Comparison of ENCODE assay signal across 21 cellular contexts in the genomic region with DNA sequence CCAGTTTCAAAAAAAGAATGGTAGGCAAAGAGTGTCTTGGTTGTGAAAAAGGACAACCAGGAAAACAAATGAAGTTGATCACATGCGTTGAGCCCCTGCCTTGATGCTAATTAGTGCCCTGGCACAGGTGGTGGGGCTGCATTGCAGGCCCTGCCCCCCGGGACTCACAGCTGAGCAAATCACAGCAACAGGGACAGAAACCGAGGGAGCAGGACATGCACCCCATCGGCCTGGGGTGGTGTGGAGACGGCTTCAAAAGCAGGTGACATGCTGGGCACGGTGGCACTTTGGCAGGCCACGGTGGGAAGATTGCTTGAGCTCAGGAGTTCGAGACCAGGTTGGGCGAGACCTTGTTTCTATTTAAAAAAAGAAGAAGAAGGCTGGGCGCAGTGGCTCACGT. TPM values are rescaled to one million over a fixed set of nuclear protein-coding genes. Genes with fewer than 3 reads are reported as not detected.
DNase-seq lines count a peak whose midpoint lies in the region; ATAC-seq, FAIRE-seq and TF ChIP-seq lines count a peak whose summit lies in the region.
"Had no signal": no experiment of that assay in that cellular context is flagged by ENCODE, and none has a peak within 500 bp of the region (broad histone marks: within the 10 kb centered on the region; RNA-seq: fewer than 3 reads in every experiment).

No MANE protein-coding gene starts in this region.

- H3K27ac Mint-ChIP-seq in CD4-positive, alpha-beta memory T cell = no peak overlapping the region
- H3K27ac Mint-ChIP-seq: immature natural killer cell had no signal

- peaks cover 16% of the 10 kb centered on the region for H3K27me3 ChIP-seq in CD4-positive, alpha-beta memory T cell (ENCODE audit: insufficient read depth, low read length)
- peaks cover 60% of the 10 kb centered on the region for H3K27me3 ChIP-seq in H7 (ENCODE audit: control insufficient read depth, insufficient read depth, low read length)
- H3K27me3 ChIP-seq in H1 (replicated peaks in 1 of 4; ENCODE audit: control insufficient read depth in 3 of 4, extremely low read depth in 1 of 4, insufficient read depth in 3 of 4, low read length in 3 of 4) = peaks cover 6 to 29% (median 20%) of the 10 kb centered on the region in 4 experiments
- H3K27me3 ChIP-seq in neural cell (ENCODE audit: insufficient read depth, low read depth, low read length) = peaks cover 47% of the 10 kb centered on the region
- H3K27me3 ChIP-seq in trophoblast cell (ENCODE audit: insufficient read depth, low read length) = peaks cover 62% of the 10 kb centered on the region
- no peaks in the 10 kb centered on the region for H3K27me3 ChIP-seq in HAP-1 (ENCODE audit: low read depth)
- H3K27me3 ChIP-seq: Peyer's patch had no signal

- no peak overlapping the region for H3K56ac ChIP-seq in H1 (replicated peaks; ENCODE audit: insufficient read length, low read depth, low read length)

- intact Hi-C loops in CD4-positive, alpha-beta memory T cell (cut with micrococcal nuclease) = no loop called here

- H2BK5ac ChIP-seq in H1 (ENCODE audit: low read depth, low read length) = peak overlapping the region; percentile 80; the same call in 1 of the 2 replicates
- H2BK5ac ChIP-seq in trophoblast cell (ENCODE audit: low read depth, low read length, poor library complexity) = no peak overlapping the region

- H2BK15ac ChIP-seq in H1 (ENCODE audit: low read length) = no peak overlapping the region; the same call in 1 of the 2 replicates

- H3K14ac ChIP-seq in H1 (ENCODE audit: insufficient read length) (no peak overlapping the region), trophoblast cell (ENCODE audit: low read length) (no peak overlapping the region)

- H3K4me1 ChIP-seq in CD4-positive, alpha-beta memory T cell (ENCODE audit: insufficient read depth, low read length) = peaks cover 15% of the 10 kb centered on the region
- H3K4me1 ChIP-seq in H1 (replicated peaks in 1 of 4; ENCODE audit: control insufficient read depth in 3 of 4, insufficient read depth in 4 of 4, low read length in 3 of 4) (peaks cover 6 to 59% (median 33%) of the 10 kb centered on the region in 4 experiments), trophoblast cell (ENCODE audit: control insufficient read depth in 1 of 2, insufficient read depth in 2 of 2, low read length in 2 of 2) (peaks cover 8 to 10% of the 10 kb centered on the region in 2 experiments), HAP-1 (peaks cover 9% of the 10 kb centered on the region)

- no peak overlapping the region for H4K12ac ChIP-seq in trophoblast cell (ENCODE audit: low read depth, low read length)

- H4K91ac ChIP-seq in H1 (replicated peaks; ENCODE audit: insufficient read length, low read length) = peak overlapping the region; percentile 61
- H4K91ac ChIP-seq in trophoblast cell (ENCODE audit: low read depth, low read length) = no peak overlapping the region

- no peak overlapping the region for H2AFZ ChIP-seq in H1 (ENCODE audit: low read length)
- H2AFZ ChIP-seq in neural cell (ENCODE audit: low read depth, low read length) = no peak overlapping the region
- H2AFZ ChIP-seq in trophoblast cell (ENCODE audit: insufficient read depth, low read length, poor library complexity) = no peak overlapping the region

- in situ Hi-C loops in HAP-1 (cut with MboI; ENCODE audit: low sequenced_read_pairs) = no loop called here

- H3K9me3 ChIP-seq in CD4-positive, alpha-beta memory T cell (ENCODE audit: control insufficient read depth in 1 of 2, low read length in 2 of 2) = no peaks in the 10 kb centered on the region
- H3K9me3 ChIP-seq in H1 (ENCODE audit: insufficient read depth in 2 of 2, low read depth in 1 of 2, low read length in 1 of 2) (no peaks in the 10 kb centered on the region), neural cell (ENCODE audit: low read length) (no peaks in the 10 kb centered on the region), trophoblast cell (ENCODE audit: insufficient read depth, low read depth, low read length) (peaks cover 2% of the 10 kb centered on the region), HAP-1 (no peaks in the 10 kb centered on the region)
- H3K9me3 ChIP-seq: Peyer's patch, suprapubic skin had no signal

- H3K4ac ChIP-seq in H1 (replicated peaks; ENCODE audit: insufficient read length, low read depth, low read length) = peak overlapping the region; percentile 89
- no peak overlapping the region for H3K4ac ChIP-seq in trophoblast cell (ENCODE audit: low read depth, low read length)

- H3K9ac ChIP-seq in H1 (replicated peaks in 1 of 4; ENCODE audit: extremely low read depth in 1 of 4, low read depth in 3 of 4, low read length in 3 of 4) (no peak overlapping the region; a peak in 1 of 7 replicates), neural cell (ENCODE audit: low read length) (no peak overlapping the region), trophoblast cell (ENCODE audit: low read length) (no peak overlapping the region)

- H4K5ac ChIP-seq in H1 (ENCODE audit: insufficient read length, low read depth, low read length) = peak overlapping the region; percentile 23

- no peaks in the 10 kb centered on the region for H3K9me2 ChIP-seq in neural cell (ENCODE audit: insufficient read depth, low read length)

- H3K36me3 ChIP-seq in CD4-positive, alpha-beta memory T cell (ENCODE audit: insufficient read depth, low read length) = no peaks in the 10 kb centered on the region
- H3K36me3 ChIP-seq in H7 (replicated peaks; ENCODE audit: control insufficient read depth, insufficient read depth, low read length) (no peaks in the 10 kb centered on the region), H1 (ENCODE audit: control insufficient read depth in 2 of 4, insufficient read depth in 4 of 4, low read length in 3 of 4) (0 out of 8 replicates have a peak, but pooled peaks cover 0 to 3% (median 0%) of the 10 kb centered on the region in 4 experiments), neural cell (ENCODE audit: insufficient read depth, low read length) (no peaks in the 10 kb centered on the region), trophoblast cell (ENCODE audit: control insufficient read depth in 1 of 2, insufficient read depth in 2 of 2, low read length in 2 of 2) (no peaks in the 10 kb centered on the region), HAP-1 (replicated peaks) (no peaks in the 10 kb centered on the region)
- H3K36me3 ChIP-seq: Peyer's patch, suprapubic skin had no signal

- TF ChIP-seq CTCF in H1 (IDR thresholded peaks at IDR 0.05; ENCODE audit: control extremely low read depth in 1 of 3, insufficient read depth in 1 of 3, low read depth in 1 of 3, low read length in 3 of 3) (no peak), neural cell (IDR thresholded peaks at IDR 0.05; ENCODE audit: poor library complexity, severe bottlenecking) (no peak)

- FAIRE-seq in H1 (lab: Jason Lieb, UNC) = peak; percentile 7
- FAIRE-seq: GM12891 had no signal

- peak overlapping the region; percentile 57 for H2BK120ac ChIP-seq in H1 (replicated peaks; ENCODE audit: low read depth, low read length)
- H2BK120ac ChIP-seq in trophoblast cell (ENCODE audit: insufficient read depth, low read length, poor library complexity) = no peak overlapping the region

- peak overlapping the region; percentile 99 for H2BK20ac ChIP-seq in H1 (ENCODE audit: low read length)

- H3F3A ChIP-seq in neural cell (ENCODE audit: insufficient read depth, low read length, poor library complexity, severe bottlenecking) = no peaks in the 10 kb centered on the region

- H2BK12ac ChIP-seq in H1 (ENCODE audit: low read depth, low read length) (peak overlapping the region; percentile 89; the same call in 1 of the 2 replicates), trophoblast cell (ENCODE audit: low read length) (no peak overlapping the region)

- peak overlapping the region in 6 of 8 donors; percentile 1 to 49 (median 30) for H3K4me3 Mint-ChIP-seq in CD4-positive, alpha-beta memory T cell

- H4K20me1 ChIP-seq in H1 (replicated peaks in 1 of 2; ENCODE audit: control insufficient read depth in 1 of 2, insufficient read depth in 2 of 2, low read length in 2 of 2) (peaks cover 2 to 4% of the 10 kb centered on the region in 2 experiments), neural cell (ENCODE audit: insufficient read depth) (no peaks in the 10 kb centered on the region)

- H4K8ac ChIP-seq in H1 (ENCODE audit: extremely low read depth, insufficient read depth, low read length) (no peak overlapping the region; the same call in 1 of the 2 replicates), trophoblast cell (ENCODE audit: low read depth, low read length) (no peak overlapping the region)

- no peak for TF ChIP-seq POLR2A in H1 (IDR thresholded peaks at IDR 0.05; ENCODE audit: control extremely low read depth in 1 of 2, low read depth in 2 of 2, low read length in 2 of 2)

- WGBS in H1 (ENCODE audit: extremely low coverage in 1 of 2, insufficient coverage in 1 of 2, insufficient read length in 1 of 2, insufficient replicate concordance in 2 of 2, low coverage in 1 of 2, low lambda C conversion rate in 2 of 2, missing lambda C conversion rate in 1 of 2), 2 experiments = 6% methylated on average over 11 of the region's 11 CpGs; no CpG with 5 or more reads in 1 of the 2 experiments
- whole genome bisulfite sequencing in trophoblast cell (ENCODE audit: extremely low coverage, insufficient coverage, insufficient read length) = no CpG with 5 or more reads among the region's 11 CpGs

- H3K18ac ChIP-seq in H1 (ENCODE audit: extremely low read depth, low read length) (peak overlapping the region; percentile 89; the same call in 1 of the 2 replicates), trophoblast cell (ENCODE audit: low read length) (no peak overlapping the region)

- peaks cover 8 to 25% (median 16%) of the 10 kb centered on the region in 4 donors for H3K4me1 Mint-ChIP-seq in CD4-positive, alpha-beta memory T cell

- DNase-seq in CD4-positive, alpha-beta memory T cell = no peak
- DNase-seq in H7 = peak; percentile 79
- DNase-seq in H1 (ENCODE audit: low read depth in 1 of 2, low spot score in 2 of 2) = peak in 1 of 2 experiments; percentile 66
- no peak for DNase-seq in trophoblast cell
- no peak for DNase-seq in HAP-1 (ENCODE audit: low spot score in 2 of 2)
- DNase-seq in NOMO-1 treated with dmso at 0.1 percent for 144 hours (lab: John Stamatoyannopoulos, UW; ENCODE audit: unreplicated experiment) = no peak
- DNase-seq: activated CD8-positive, alpha-beta memory T cell treated with anti-CD3 and anti-CD28 coated beads for 24 hours; amniotic stem cell; cerebellar nuclear complex; foreskin melanocyte; GDM1; HCEC 1CT; immature natural killer cell; NCI-H1694; NCI-H526 treated with DMSO at 0.1 percent for 48 hours; Peyer's patch; stimulated activated CD4-positive, alpha-beta T cell treated with anti-CD3 and anti-CD28 coated beads, Interleukin-2, amount 100 ng/mL, for 48 hours had no signal

- peak overlapping the region; percentile 89 to 96 for H3K4me2 ChIP-seq in H1 (ENCODE audit: insufficient read depth in 1 of 2, low read depth in 2 of 2, low read length in 2 of 2)
- peak overlapping the region; percentile 65 for H3K4me2 ChIP-seq in neural cell (ENCODE audit: low read length)
- no peak overlapping the region for H3K4me2 ChIP-seq in trophoblast cell (ENCODE audit: low read length)

- no peak overlapping the region for H3K27ac ChIP-seq in CD4-positive, alpha-beta memory T cell (ENCODE audit: low read depth, low read length)
- H3K27ac ChIP-seq in H1 (ENCODE audit: low read depth, low read length) = peak overlapping the region; percentile 37; the same call in 1 of the 2 replicates
- H3K27ac ChIP-seq in neural cell (ENCODE audit: low read length) = no peak overlapping the region
- H3K27ac ChIP-seq in trophoblast cell (ENCODE audit: low read depth, low read length) = no peak overlapping the region
- H3K27ac ChIP-seq: suprapubic skin had no signal

- H3K4me3 ChIP-seq in CD4-positive, alpha-beta memory T cell (ENCODE audit: low read length in 2 of 2) = no peak overlapping the region
- H3K4me3 ChIP-seq in H7 (ENCODE audit: insufficient read depth, low read depth, low read length) = no peak overlapping the region
- peak overlapping the region; percentile 11 to 62 (median 60); a peak in 6 of 8 replicates for H3K4me3 ChIP-seq in H1 (ENCODE audit: extremely low read depth in 1 of 4, insufficient read depth in 2 of 4, low read depth in 3 of 4, low read length in 4 of 4)
- H3K4me3 ChIP-seq in neural cell (ENCODE audit: low read length) = peak overlapping the region; percentile 54
- no peak overlapping the region for H3K4me3 ChIP-seq in trophoblast cell (ENCODE audit: low read depth, low read length)
- H3K4me3 ChIP-seq in HAP-1 = no peak overlapping the region
- H3K4me3 ChIP-seq: Peyer's patch, suprapubic skin had no signal

- CTCF ChIA-PET in CD4-positive, alpha-beta memory T cell (lab: Charles Lee; ENCODE audit: partially characterized antibody) = no interaction called here
- CTCF ChIA-PET in H1 (lab: Charles Lee; ENCODE audit: partially characterized antibody) = interaction anchor here (1.0 to 1.8 kb wide), 3 partner anchors 30 to 236 kb away, joined by 4 to 7 read pairs (median 5); no protein-coding TSS in a partner anchor

- TF ChIP-seq RAD21 in H1 (IDR thresholded peaks at IDR 0.05 in 1 of 2, conservative IDR thresholded peaks at IDR 0.05 in 1 of 2; ENCODE audit: low read depth in 2 of 2, low read length in 2 of 2) (no peak), neural cell (conservative IDR thresholded peaks at IDR 0.05) (no peak)

- TF ChIP-seq EP300 in H1 (IDR thresholded peaks at IDR 0.05; ENCODE audit: borderline replicate concordance in 1 of 2, low read depth in 2 of 2, low read length in 2 of 2) (no peak), neural cell (conservative IDR thresholded peaks at IDR 0.05; ENCODE audit: poor library complexity, severe bottlenecking) (no peak)

- H2AK5ac ChIP-seq in H1 (ENCODE audit: low read depth, low read length) (no peak overlapping the region), trophoblast cell (ENCODE audit: low read length) (no peak overlapping the region)

- POLR2A ChIA-PET in CD4-positive, alpha-beta memory T cell (lab: Charles Lee; ENCODE audit: partially characterized antibody) = interaction anchor here (1.1 kb wide), 1 partner anchor 9 kb away, joined by 4 read pairs; no protein-coding TSS in a partner anchor
- POLR2A ChIA-PET in H1 (lab: Charles Lee; ENCODE audit: partially characterized antibody) = interaction anchor here (0.6 to 1.6 kb wide), 15 partner anchors 9 to 231 kb away, joined by 3 to 4 read pairs (median 3); partner anchors contain the start of genes NUMB and RBM25

- H3K36me3 Mint-ChIP-seq in CD4-positive, alpha-beta memory T cell = no peaks in the 10 kb centered on the region
- H3K36me3 Mint-ChIP-seq: immature natural killer cell had no signal

- peaks cover 38 to 45% of the 10 kb centered on the region in 2 donors for H3K27me3 Mint-ChIP-seq in CD4-positive, alpha-beta memory T cell

- peaks cover 0 to 2% (median 0%) of the 10 kb centered on the region in 8 donors for H3K9me3 Mint-ChIP-seq in CD4-positive, alpha-beta memory T cell
- H3K9me3 Mint-ChIP-seq: immature natural killer cell had no signal

- H3K23ac ChIP-seq in H1 (ENCODE audit: insufficient read length) (no peak overlapping the region), trophoblast cell (ENCODE audit: low read length) (no peak overlapping the region)

- H3K79me1 ChIP-seq in H1 (ENCODE audit: low read depth, low read length) (peaks cover 3% of the 10 kb centered on the region), trophoblast cell (ENCODE audit: low read length) (no peaks in the 10 kb centered on the region)

- H3K23me2 ChIP-seq in H1 (ENCODE audit: low read depth, low read length) = peaks cover 22% of the 10 kb centered on the region

- no peak for ATAC-seq in GM21717 (IDR thresholded peaks at IDR 0.05; ENCODE audit: unreplicated experiment)

- H3K79me2 ChIP-seq in H1 (ENCODE audit: control insufficient read depth in 1 of 2, insufficient read depth in 2 of 2, low read length in 2 of 2) (peaks cover 0 to 10% of the 10 kb centered on the region in 2 experiments; a peak in 2 of 4 replicates), neural cell (replicated peaks; ENCODE audit: insufficient read depth, low read length) (no peaks in the 10 kb centered on the region), trophoblast cell (ENCODE audit: control insufficient read depth, insufficient read depth, low read length, poor library complexity) (no peaks in the 10 kb centered on the region)

RNA-seq across cellular contexts. Expression of gene PAPLN, which starts 1.1 kb away (rescaled TPM):
- total RNA-seq in CD4-positive, alpha-beta memory T cell = under 1 TPM; 0.11 to 0.17 TPM
- under 1 TPM; 0.32 to 0.50 TPM for polyA plus RNA-seq in CD4-positive, alpha-beta memory T cell
- total RNA-seq in H7 (2014; rRNA removed; shearing (Covaris generic)) = 1.0 and 2.2 TPM in 2 replicates
- 14.8 and 15.9 TPM in 2 replicates for total RNA-seq in H1 (2021; fragmentation: NEBNext Ultra II Directional; extraction: Animal tissue kit (Norgen Biotek cat#: 25700))
- polyA plus RNA-seq in H1 (2011; rRNA removed) (25.6 and 33.7 TPM in 2 replicates), neural cell (0.08 and 0.14 TPM in 2 replicates)
- polyA plus RNA-seq in H1 (2011; cell fraction: cytosol; rRNA removed) = 34.9 TPM
- polyA plus RNA-seq in H1 (2011; cell fraction: nucleus; rRNA removed) = 176 TPM
- polyA plus RNA-seq in H1 (2012, experiment 1 of 2) = 23.8 to 37.0 TPM (median 27.7 TPM) in 4 replicates
- polyA plus RNA-seq in H1 (2012, experiment 2 of 2) = 10.2 TPM
- polyA plus RNA-seq in H1 (2013, experiment 1 of 2) = 4.1 TPM
- 3.1 TPM for polyA plus RNA-seq in H1 (2013, experiment 2 of 2)
- polyA minus RNA-seq in H1 (2011; rRNA and poly(A)+ RNA removed) = 22.0 and 24.4 TPM in 2 replicates
- 22.1 TPM for polyA minus RNA-seq in H1 (2011; cell fraction: cytosol; rRNA and poly(A)+ RNA removed)
- 58.7 TPM for polyA minus RNA-seq in H1 (2011; cell fraction: nucleus; rRNA and poly(A)+ RNA removed)
- polyA minus RNA-seq in neural cell = 0.35 and 0.49 TPM in 2 replicates
- 0.25 and 0.26 TPM in 2 replicates for polyA plus RNA-seq in trophoblast cell (2013)

Comparison
In these comparisons a context has a peak if more than half of its experiments do, and no peak if none do; other contexts are left out.
1. H3K4me3 ChIP-seq: peak in H1 (4 of 4) and neural cell (single experiment); none in CD4-positive, alpha-beta memory T cell (0 of 2), H7 (single experiment), trophoblast cell (single experiment) and HAP-1 (single experiment).